ENCODE assay signal across 7 cellular contexts in genomic region chr22:30460555-30460954, GRCh38. TPM values are rescaled to one million over a fixed set of nuclear protein-coding genes. Genes with fewer than 3 reads are reported as not detected.
"Had no signal": no experiment of that assay in that cellular context is flagged by ENCODE, and none has a peak within 500 bp of the region (broad histone marks: within the 10 kb centered on the region; RNA-seq: fewer than 3 reads in every experiment).

No MANE protein-coding gene starts in this region.

RNA-seq across cellular contexts. Expression of gene SEC14L3, which starts 11.3 kb away (rescaled TPM):
- total RNA-seq: GM23248, GM23338, H1, H4, H7, H9, HFFc6 had no signal

RNA-seq across cellular contexts. Expression of gene SEC14L4, which starts 44.9 kb away (rescaled TPM):
- total RNA-seq: H4, H7, HFFc6 had no signal
